7 cellular contexts compared by ENCODE assay signal in the genomic region with DNA sequence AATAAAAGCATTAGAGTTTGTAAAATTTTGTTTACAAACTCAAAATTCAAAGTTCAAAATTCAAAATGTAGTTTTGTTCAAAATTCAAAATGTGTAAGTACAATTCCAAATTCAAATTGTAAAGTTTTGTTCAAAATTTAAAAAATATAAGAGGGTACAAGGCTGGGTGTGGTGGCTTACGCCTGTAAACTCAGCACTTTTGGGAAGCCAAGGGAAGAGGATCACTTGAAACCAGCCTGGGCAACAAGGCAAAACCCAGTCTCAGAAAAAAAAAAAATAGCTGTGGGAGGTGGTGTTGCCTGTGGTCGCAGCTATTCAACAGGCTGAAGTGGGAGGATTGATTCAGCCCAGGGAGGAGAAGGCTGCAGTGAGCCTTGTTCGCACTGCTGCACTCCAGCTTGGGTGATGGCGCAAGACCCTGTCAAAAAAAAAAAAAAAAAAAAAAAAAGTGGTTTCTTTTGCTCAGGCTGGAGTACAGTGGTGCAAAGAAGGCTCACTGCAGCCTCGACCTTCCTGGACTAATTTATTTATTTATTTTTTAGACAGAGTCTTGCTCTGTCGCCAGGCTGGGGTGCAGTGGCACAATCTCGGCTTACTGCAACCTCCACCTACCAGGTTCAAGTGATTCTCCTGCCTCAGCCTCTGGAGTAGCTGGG. TPM values are rescaled to one million over a fixed set of nuclear protein-coding genes. Genes with fewer than 3 reads are reported as not detected.
DNase-seq lines count a peak whose midpoint lies in the region; ATAC-seq and TF ChIP-seq lines count a peak whose summit lies in the region.
"Had no signal": no experiment of that assay in that cellular context is flagged by ENCODE, and none has a peak within 500 bp of the region (broad histone marks: within the 10 kb centered on the region; RNA-seq: fewer than 3 reads in every experiment).

No MANE protein-coding gene starts in this region.

- no peaks in the 10 kb centered on the region for H3K9me3 ChIP-seq in SK-N-SH

- no peak overlapping the region for H3K4me2 ChIP-seq in SK-N-SH

- POLR2A ChIA-PET in SK-N-SH (lab: Yijun Ruan, JAX): interaction anchor here (0.6 kb wide), 1 partner anchor 1637 kb away, joined by 3 read pairs; no protein-coding TSS in a partner anchor

- DNase-seq in EH (ENCODE audit: low read depth): peak; percentile 61
- DNase-seq in NCI-H2227 (lab: John Stamatoyannopoulos, UW; ENCODE audit: unreplicated experiment): peak; percentile 53
- peak; percentile 90 for DNase-seq in iris pigment epithelial cell (ENCODE audit: low read depth)
- DNase-seq in inferior parietal cortex (ENCODE audit: extremely low spot score): no peak
- no peak for DNase-seq in SK-N-SH
- DNase-seq: NCI-H510A treated with DMSO at 0.1 percent for 48 hours had no signal

- 69% methylated on average over 7 of the region's 7 CpGs for WGBS in SK-N-SH (ENCODE audit: low lambda C conversion rate)

- H4K20me1 ChIP-seq in SK-N-SH (ENCODE audit: insufficient read depth): no peaks in the 10 kb centered on the region

- H3K9ac ChIP-seq in SK-N-SH: no peak overlapping the region

- no peak overlapping the region for H3K27ac ChIP-seq in SK-N-SH (ENCODE audit: low read depth in 2 of 2, low read length in 1 of 2)

- no peak for ATAC-seq in GM21528 (IDR thresholded peaks at IDR 0.05; ENCODE audit: low FRiP score, unreplicated experiment)

- peaks cover 33% of the 10 kb centered on the region for H3F3A ChIP-seq in SK-N-SH (replicated peaks; ENCODE audit: insufficient read depth)

- CTCF ChIA-PET in SK-N-SH (lab: Yijun Ruan, JAX): no interaction called here

- H2AFZ ChIP-seq in SK-N-SH (ENCODE audit: low read depth): no peak overlapping the region

- H3K36me3 ChIP-seq in SK-N-SH (replicated peaks in 1 of 2; ENCODE audit: control insufficient read depth in 1 of 2, insufficient read depth in 2 of 2, low read length in 1 of 2): no peaks in the 10 kb centered on the region

- TF ChIP-seq EP300 in SK-N-SH (IDR thresholded peaks at IDR 0.05; ENCODE audit: borderline replicate concordance in 1 of 2, low read depth in 1 of 2, low read length in 1 of 2): no peak

- H3K79me2 ChIP-seq in SK-N-SH (ENCODE audit: insufficient read depth): no peaks in the 10 kb centered on the region

- TF ChIP-seq RAD21 in SK-N-SH (IDR thresholded peaks at IDR 0.05; ENCODE audit: low read length): no peak

- H3K4me3 ChIP-seq in SK-N-SH (ENCODE audit: low read depth in 2 of 2, low read length in 1 of 2): no peak overlapping the region

- H3K9me2 ChIP-seq in SK-N-SH: no peaks in the 10 kb centered on the region

- no peaks in the 10 kb centered on the region for H3K27me3 ChIP-seq in SK-N-SH (ENCODE audit: insufficient read depth)

- H3K4me1 ChIP-seq in SK-N-SH (ENCODE audit: control insufficient read depth in 1 of 2, insufficient read depth in 2 of 2, low read depth in 1 of 2, low read length in 1 of 2): peaks cover 4 to 7% of the 10 kb centered on the region in 2 experiments; a peak in 1 of 4 replicates

- TF ChIP-seq CTCF in SK-N-SH (IDR thresholded peaks at IDR 0.05): no peak

TF ChIP-seq in SK-N-SH, 30 proteins besides CTCF, POLR2A, EP300 and RAD21 (continues in another document):
- TF ChIP-seq GATA2 (CRISPR knock-in tag; IDR thresholded peaks at IDR 0.05): no peak
- TF ChIP-seq FOXJ3 (CRISPR knock-in tag; IDR thresholded peaks at IDR 0.05): no peak
- no peak for TF ChIP-seq SIN3A (IDR thresholded peaks at IDR 0.05; ENCODE audit: borderline replicate concordance, low read depth, low read length)
- no peak for TF ChIP-seq JUND (IDR thresholded peaks at IDR 0.05)
- no peak for TF ChIP-seq NRF1 (IDR thresholded peaks at IDR 0.05; ENCODE audit: low read depth, low read length)
- TF ChIP-seq, protein P1, sequence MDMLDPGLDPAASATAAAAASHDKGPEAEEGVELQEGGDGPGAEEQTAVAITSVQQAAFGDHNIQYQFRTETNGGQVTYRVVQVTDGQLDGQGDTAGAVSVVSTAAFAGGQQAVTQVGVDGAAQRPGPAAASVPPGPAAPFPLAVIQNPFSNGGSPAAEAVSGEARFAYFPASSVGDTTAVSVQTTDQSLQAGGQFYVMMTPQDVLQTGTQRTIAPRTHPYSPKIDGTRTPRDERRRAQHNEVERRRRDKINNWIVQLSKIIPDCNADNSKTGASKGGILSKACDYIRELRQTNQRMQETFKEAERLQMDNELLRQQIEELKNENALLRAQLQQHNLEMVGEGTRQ (IDR thresholded peaks at IDR 0.05; ENCODE audit: borderline replicate concordance, low read depth, low read length): no peak
- no peak for TF ChIP-seq TCF12 (IDR thresholded peaks at IDR 0.05)
- TF ChIP-seq, protein P2, sequence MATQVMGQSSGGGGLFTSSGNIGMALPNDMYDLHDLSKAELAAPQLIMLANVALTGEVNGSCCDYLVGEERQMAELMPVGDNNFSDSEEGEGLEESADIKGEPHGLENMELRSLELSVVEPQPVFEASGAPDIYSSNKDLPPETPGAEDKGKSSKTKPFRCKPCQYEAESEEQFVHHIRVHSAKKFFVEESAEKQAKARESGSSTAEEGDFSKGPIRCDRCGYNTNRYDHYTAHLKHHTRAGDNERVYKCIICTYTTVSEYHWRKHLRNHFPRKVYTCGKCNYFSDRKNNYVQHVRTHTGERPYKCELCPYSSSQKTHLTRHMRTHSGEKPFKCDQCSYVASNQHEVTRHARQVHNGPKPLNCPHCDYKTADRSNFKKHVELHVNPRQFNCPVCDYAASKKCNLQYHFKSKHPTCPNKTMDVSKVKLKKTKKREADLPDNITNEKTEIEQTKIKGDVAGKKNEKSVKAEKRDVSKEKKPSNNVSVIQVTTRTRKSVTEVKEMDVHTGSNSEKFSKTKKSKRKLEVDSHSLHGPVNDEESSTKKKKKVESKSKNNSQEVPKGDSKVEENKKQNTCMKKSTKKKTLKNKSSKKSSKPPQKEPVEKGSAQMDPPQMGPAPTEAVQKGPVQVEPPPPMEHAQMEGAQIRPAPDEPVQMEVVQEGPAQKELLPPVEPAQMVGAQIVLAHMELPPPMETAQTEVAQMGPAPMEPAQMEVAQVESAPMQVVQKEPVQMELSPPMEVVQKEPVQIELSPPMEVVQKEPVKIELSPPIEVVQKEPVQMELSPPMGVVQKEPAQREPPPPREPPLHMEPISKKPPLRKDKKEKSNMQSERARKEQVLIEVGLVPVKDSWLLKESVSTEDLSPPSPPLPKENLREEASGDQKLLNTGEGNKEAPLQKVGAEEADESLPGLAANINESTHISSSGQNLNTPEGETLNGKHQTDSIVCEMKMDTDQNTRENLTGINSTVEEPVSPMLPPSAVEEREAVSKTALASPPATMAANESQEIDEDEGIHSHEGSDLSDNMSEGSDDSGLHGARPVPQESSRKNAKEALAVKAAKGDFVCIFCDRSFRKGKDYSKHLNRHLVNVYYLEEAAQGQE (IDR thresholded peaks at IDR 0.05; ENCODE audit: low read depth, low read length): no peak
- no peak for TF ChIP-seq NFIC (IDR thresholded peaks at IDR 0.05; ENCODE audit: borderline replicate concordance)
- no peak for TF ChIP-seq RFX5 (IDR thresholded peaks at IDR 0.05; ENCODE audit: low read length)
- no peak for TF ChIP-seq ELF1 (IDR thresholded peaks at IDR 0.05)
- TF ChIP-seq, protein P3, sequence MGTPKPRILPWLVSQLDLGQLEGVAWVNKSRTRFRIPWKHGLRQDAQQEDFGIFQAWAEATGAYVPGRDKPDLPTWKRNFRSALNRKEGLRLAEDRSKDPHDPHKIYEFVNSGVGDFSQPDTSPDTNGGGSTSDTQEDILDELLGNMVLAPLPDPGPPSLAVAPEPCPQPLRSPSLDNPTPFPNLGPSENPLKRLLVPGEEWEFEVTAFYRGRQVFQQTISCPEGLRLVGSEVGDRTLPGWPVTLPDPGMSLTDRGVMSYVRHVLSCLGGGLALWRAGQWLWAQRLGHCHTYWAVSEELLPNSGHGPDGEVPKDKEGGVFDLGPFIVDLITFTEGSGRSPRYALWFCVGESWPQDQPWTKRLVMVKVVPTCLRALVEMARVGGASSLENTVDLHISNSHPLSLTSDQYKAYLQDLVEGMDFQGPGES (IDR thresholded peaks at IDR 0.05; ENCODE audit: low read depth, low read length): no peak
- TF ChIP-seq POLR2AphosphoS5 (IDR thresholded peaks at IDR 0.05; ENCODE audit: low read depth, low read length): no peak
- TF ChIP-seq RXRA (IDR thresholded peaks at IDR 0.05; ENCODE audit: borderline replicate concordance, low read depth): no peak
- no peak for TF ChIP-seq MEF2A (IDR thresholded peaks at IDR 0.05; ENCODE audit: borderline replicate concordance, low read depth)
- TF ChIP-seq, protein P4, sequence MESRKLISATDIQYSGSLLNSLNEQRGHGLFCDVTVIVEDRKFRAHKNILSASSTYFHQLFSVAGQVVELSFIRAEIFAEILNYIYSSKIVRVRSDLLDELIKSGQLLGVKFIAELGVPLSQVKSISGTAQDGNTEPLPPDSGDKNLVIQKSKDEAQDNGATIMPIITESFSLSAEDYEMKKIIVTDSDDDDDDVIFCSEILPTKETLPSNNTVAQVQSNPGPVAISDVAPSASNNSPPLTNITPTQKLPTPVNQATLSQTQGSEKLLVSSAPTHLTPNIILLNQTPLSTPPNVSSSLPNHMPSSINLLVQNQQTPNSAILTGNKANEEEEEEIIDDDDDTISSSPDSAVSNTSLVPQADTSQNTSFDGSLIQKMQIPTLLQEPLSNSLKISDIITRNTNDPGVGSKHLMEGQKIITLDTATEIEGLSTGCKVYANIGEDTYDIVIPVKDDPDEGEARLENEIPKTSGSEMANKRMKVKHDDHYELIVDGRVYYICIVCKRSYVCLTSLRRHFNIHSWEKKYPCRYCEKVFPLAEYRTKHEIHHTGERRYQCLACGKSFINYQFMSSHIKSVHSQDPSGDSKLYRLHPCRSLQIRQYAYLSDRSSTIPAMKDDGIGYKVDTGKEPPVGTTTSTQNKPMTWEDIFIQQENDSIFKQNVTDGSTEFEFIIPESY (IDR thresholded peaks at IDR 0.05; ENCODE audit: borderline replicate concordance, low read depth): no peak
- TF ChIP-seq SMC3 (IDR thresholded peaks at IDR 0.05; ENCODE audit: low read depth, low read length): no peak

RNA-seq across cellular contexts. Expression of a gene that starts 5.4 kb away (rescaled TPM):
- 8.3 and 8.4 TPM in 2 replicates for polyA plus RNA-seq in SK-N-SH (2012; rRNA removed)
- polyA plus RNA-seq in SK-N-SH (2012; cell fraction: cytosol; rRNA removed): 4.5 and 8.4 TPM in 2 replicates
- 4.9 and 7.0 TPM in 2 replicates for polyA plus RNA-seq in SK-N-SH (2012; cell fraction: nucleus; rRNA removed)

RNA-seq across cellular contexts. Expression of a gene that starts 9.8 kb away (rescaled TPM):
- 50.1 and 72.0 TPM in 2 replicates for polyA plus RNA-seq in SK-N-SH (2012; rRNA removed)
- 25.3 and 39.7 TPM in 2 replicates for polyA plus RNA-seq in SK-N-SH (2012; cell fraction: cytosol; rRNA removed)
- polyA plus RNA-seq in SK-N-SH (2012; cell fraction: nucleus; rRNA removed): 209 and 212 TPM in 2 replicates

RNA-seq across cellular contexts. Expression of a gene that starts 20.2 kb away (rescaled TPM):
- polyA plus RNA-seq in SK-N-SH (2012; rRNA removed): 0.15 and 0.43 TPM in 2 replicates
- 0.14 and 0.25 TPM in 2 replicates for polyA plus RNA-seq in SK-N-SH (2012; cell fraction: cytosol; rRNA removed)
- polyA plus RNA-seq in SK-N-SH (2012; cell fraction: nucleus; rRNA removed): 0.39 and 0.42 TPM in 2 replicates

RNA-seq across cellular contexts. Expression of a gene that starts 28.5 kb away (rescaled TPM):
- polyA plus RNA-seq in SK-N-SH (2012; rRNA removed): 0.26 and 0.49 TPM in 2 replicates
- polyA plus RNA-seq in SK-N-SH (2012; cell fraction: cytosol; rRNA removed): 0.18 and 0.26 TPM in 2 replicates
- polyA plus RNA-seq in SK-N-SH (2012; cell fraction: nucleus; rRNA removed): 0.40 and 0.66 TPM in 2 replicates

RNA-seq across cellular contexts. Expression of a gene that starts 38.6 kb away (rescaled TPM):
- polyA plus RNA-seq in SK-N-SH (2012; rRNA removed): 42.1 and 64.4 TPM in 2 replicates
- polyA plus RNA-seq in SK-N-SH (2012; cell fraction: cytosol; rRNA removed): 37.7 and 44.3 TPM in 2 replicates
- polyA plus RNA-seq in SK-N-SH (2012; cell fraction: nucleus; rRNA removed): 74.0 and 102 TPM in 2 replicates

Comparison
In these comparisons a context has a peak if more than half of its experiments do, and no peak if none do; other contexts are left out.
1. DNase-seq: peak in EH (single experiment), NCI-H2227 (single experiment) and iris pigment epithelial cell (single experiment); none in inferior parietal cortex (single experiment) and SK-N-SH (single experiment).